In genomic region chr22:28976588-28976987, GRCh38 we compare ENCODE assay signal across 13 cellular contexts.
DNase-seq lines count a peak whose midpoint lies in the region; ATAC-seq, FAIRE-seq and TF ChIP-seq lines count a peak whose summit lies in the region.
"Had no signal": no experiment of that assay in that cellular context is flagged by ENCODE, and none has a peak within 500 bp of the region (broad histone marks: within the 10 kb centered on the region; RNA-seq: fewer than 3 reads in every experiment).

No MANE protein-coding gene starts in this region.

- H3K4me3 ChIP-seq in breast epithelium: no peak overlapping the region
- peak overlapping the region; percentile 73 for H3K4me3 ChIP-seq in adipocyte (ENCODE audit: low read length)
- no peak overlapping the region for H3K4me3 ChIP-seq in upper lobe of right lung
- H3K4me3 ChIP-seq in small intestine (ENCODE audit: low read depth in 1 of 2, low read length in 2 of 2): no peak overlapping the region
- H3K4me3 ChIP-seq in aorta (ENCODE audit: low read length in 2 of 2): no peak overlapping the region

- CTCF ChIA-PET in MCF 10A (lab: Yijun Ruan, JAX): interaction anchor here (0.6 to 1.2 kb wide), 4 partner anchors 64 to 96 kb away, joined by 3 read pairs; no protein-coding TSS in a partner anchor

- no peak for FAIRE-seq in small intestine (lab: Jason Lieb, UNC)

- no peak for TF ChIP-seq POLR2A in breast epithelium (IDR thresholded peaks at IDR 0.05)

- DNase-seq in MCF 10A (ENCODE audit: unreplicated experiment): peak; percentile 58
- no peak for DNase-seq in breast epithelium (ENCODE audit: low spot score in 2 of 2)
- DNase-seq in adipocyte (ENCODE audit: low read depth): peak; percentile 70
- peak; percentile 80 for DNase-seq in iris pigment epithelial cell (ENCODE audit: low read depth)
- DNase-seq in upper lobe of right lung: no peak
- DNase-seq in small intestine: no peak
- no peak for DNase-seq in aorta
- DNase-seq in SIG-M5 treated with dmso at 0.1 percent for 504 hours (lab: John Stamatoyannopoulos, UW; ENCODE audit: unreplicated experiment): no peak
- DNase-seq: activated gamma-delta T cell treated with Interleukin-2 at 50 U/mL for 16 hours; CD8-positive, alpha-beta memory T cell; NCI-H1930; posterior cingulate gyrus; stimulated activated naive CD4-positive, alpha-beta T cell treated with Interleukin-2 at 50 U/mL for 16 hours had no signal

- no peaks in the 10 kb centered on the region for H3K36me3 ChIP-seq in breast epithelium
- H3K36me3 ChIP-seq in adipocyte (ENCODE audit: control insufficient read depth, insufficient read depth, low read length, severe bottlenecking): no peaks in the 10 kb centered on the region
- no peaks in the 10 kb centered on the region for H3K36me3 ChIP-seq in upper lobe of right lung
- no peaks in the 10 kb centered on the region for H3K36me3 ChIP-seq in small intestine (ENCODE audit: control insufficient read depth in 2 of 2, insufficient read depth in 2 of 2, low read length in 2 of 2)
- H3K36me3 ChIP-seq in aorta (ENCODE audit: control insufficient read depth in 1 of 2, insufficient read depth in 2 of 2, low read length in 1 of 2): no peaks in the 10 kb centered on the region

- intact Hi-C loops in MCF 10A (cut with micrococcal nuclease): loop anchor here (2.0 kb wide), 1 partner anchor 94 kb away; the partner anchor contains the start of gene ZNRF3
- intact Hi-C loops in breast epithelium (cut with DNase I; ENCODE audit: low total_unique reads): no loop called here
- intact Hi-C loops in upper lobe of right lung (cut with DNase I): no loop called here
- intact Hi-C loops in aorta (cut with DNase I): loop anchor here in 1 of 2 donors (5.0 kb wide), 1 partner anchor 56 kb away; no protein-coding TSS in a partner anchor

- no peaks in the 10 kb centered on the region for H3K9me3 ChIP-seq in breast epithelium
- H3K9me3 ChIP-seq in adipocyte (ENCODE audit: control insufficient read depth, low read length): no peaks in the 10 kb centered on the region
- no peaks in the 10 kb centered on the region for H3K9me3 ChIP-seq in upper lobe of right lung
- no peaks in the 10 kb centered on the region for H3K9me3 ChIP-seq in small intestine (ENCODE audit: control insufficient read depth, low read depth)
- no peaks in the 10 kb centered on the region for H3K9me3 ChIP-seq in aorta (ENCODE audit: control insufficient read depth, low read length)

- ATAC-seq in upper lobe of right lung (no peak), aorta (ENCODE audit: low FRiP score) (no peak)

- H3K27ac ChIP-seq in breast epithelium (no peak overlapping the region), upper lobe of right lung (peak overlapping the region; percentile 25), small intestine (ENCODE audit: low read depth in 1 of 2, low read length in 1 of 2) (no peak overlapping the region), aorta (ENCODE audit: low read depth in 1 of 2, low read length in 2 of 2) (peak overlapping the region in 1 of 2 donors; percentile 38)

- peak overlapping the region; percentile 25 for H3K27ac Mint-ChIP-seq in MCF 10A (ENCODE audit: low read depth, unreplicated experiment)
- H3K27ac Mint-ChIP-seq: CD8-positive, alpha-beta memory T cell had no signal

- H3K9me3 Mint-ChIP-seq in MCF 10A (ENCODE audit: unreplicated experiment): no peaks in the 10 kb centered on the region
- H3K9me3 Mint-ChIP-seq: CD8-positive, alpha-beta memory T cell had no signal

- peak overlapping the region; percentile 30 for H3K4me3 Mint-ChIP-seq in MCF 10A (ENCODE audit: unreplicated experiment)
- H3K4me3 Mint-ChIP-seq: CD8-positive, alpha-beta memory T cell had no signal

- peaks cover 6% of the 10 kb centered on the region for H3K36me3 Mint-ChIP-seq in MCF 10A (ENCODE audit: insufficient read depth, unreplicated experiment)
- H3K36me3 Mint-ChIP-seq: CD8-positive, alpha-beta memory T cell had no signal

- H3K4me1 ChIP-seq in breast epithelium (no peaks in the 10 kb centered on the region), adipocyte (ENCODE audit: control insufficient read depth, insufficient read depth, low read length) (peaks cover 56% of the 10 kb centered on the region), upper lobe of right lung (peaks cover 14% of the 10 kb centered on the region), small intestine (ENCODE audit: control insufficient read depth in 2 of 2, insufficient read depth in 1 of 2, low read depth in 1 of 2, low read length in 1 of 2) (peaks cover 3 to 5% of the 10 kb centered on the region in 2 donors), aorta (ENCODE audit: control insufficient read depth in 1 of 2, insufficient read depth in 2 of 2, low read length in 2 of 2) (peaks cover 2 to 9% of the 10 kb centered on the region in 2 donors)

- POLR2A ChIA-PET in MCF 10A (lab: Yijun Ruan, JAX): interaction anchor here (0.5 to 3.2 kb wide), 6 partner anchors 10 to 646 kb away, joined by 3 to 23 read pairs (median 4); partner anchors contain the start of genes CCDC117 and ZNRF3

- TF ChIP-seq CTCF in MCF 10A (IDR thresholded peaks at IDR 0.05; ENCODE audit: unreplicated experiment) (no peak), breast epithelium (IDR thresholded peaks at IDR 0.05) (no peak), upper lobe of right lung (IDR thresholded peaks at IDR 0.05) (no peak)

- 43 to 66% (median 49%) methylated on average over 3 of the region's 3 CpGs for WGBS in small intestine, 3 donors
- WGBS in aorta, 2 donors: 48 to 51% methylated on average over 3 of the region's 3 CpGs

- peak overlapping the region; percentile 74 for H3K9ac ChIP-seq in adipocyte (ENCODE audit: low read length)

- H3K27me3 ChIP-seq in breast epithelium (no peaks in the 10 kb centered on the region), adipocyte (replicated peaks; ENCODE audit: control insufficient read depth, insufficient read depth, low read length) (no peaks in the 10 kb centered on the region), upper lobe of right lung (no peaks in the 10 kb centered on the region), small intestine (ENCODE audit: control insufficient read depth in 2 of 2, insufficient read depth in 2 of 2, low read length in 2 of 2) (no peaks in the 10 kb centered on the region), aorta (ENCODE audit: control insufficient read depth in 1 of 2, insufficient read depth in 2 of 2, low read length in 1 of 2) (no peaks in the 10 kb centered on the region)

- peaks cover 29% of the 10 kb centered on the region for H3K4me1 Mint-ChIP-seq in MCF 10A (ENCODE audit: insufficient read depth, unreplicated experiment)
- H3K4me1 Mint-ChIP-seq: CD8-positive, alpha-beta memory T cell had no signal

- no peaks in the 10 kb centered on the region for H3K27me3 Mint-ChIP-seq in MCF 10A (ENCODE audit: insufficient read depth, unreplicated experiment)

- BruUV-seq in MCF 10A (replicated peaks; lab: Mats Ljungman, UMichigan): no TSS peak

Comparison
In these comparisons a context has a peak if more than half of its experiments do, and no peak if none do; other contexts are left out.
1. DNase-seq: peak in MCF 10A (single experiment), adipocyte (single experiment) and iris pigment epithelial cell (single experiment); none in breast epithelium (0 of 2), upper lobe of right lung (single experiment), small intestine (single experiment), aorta (0 of 2) and SIG-M5 treated with dmso at 0.1 percent for 504 hours (single experiment).